Comparison of ENCODE assay signal across 27 cellular contexts in genomic region chr3:3739345-3740060, GRCh38. TPM values are rescaled to one million over a fixed set of nuclear protein-coding genes. Genes with fewer than 3 reads are reported as not detected.
"Had no signal": no experiment of that assay in that cellular context is flagged by ENCODE, and none has a peak within 500 bp of the region (broad histone marks: within the 10 kb centered on the region; RNA-seq: fewer than 3 reads in every experiment).

No MANE protein-coding gene starts in this region.

- H3K79me2 ChIP-seq: hepatocyte had no signal

- H3K9me3 ChIP-seq: body of pancreas, colonic mucosa, gastroesophageal sphincter, left lung, lower lobe of right lung, ovary, prostate gland, stomach, thyroid gland had no signal

- DNase-seq: activated CD4-positive, alpha-beta T cell treated with anti-CD3 and anti-CD28 coated beads for 48 hours; activated CD4-positive, alpha-beta T cell treated with anti-CD3 and anti-CD28 coated beads, Interleukin-2, amount 50 U/mL, for 48 hours; activated CD8-positive, alpha-beta memory T cell treated with anti-CD3 and anti-CD28 coated beads for 24 hours; activated effector memory CD4-positive, alpha-beta T cell treated with Interleukin-2 at 50 U/mL for 16 hours; activated naive CD4-positive, alpha-beta T cell treated with Interleukin-2 at 50 U/mL for 16 hours; body of pancreas; cerebellar nuclear complex; colonic mucosa; effector CD8-positive, alpha-beta T cell; kidney glomerular epithelial cell; left lung; lower lobe of right lung; mesenchymal stem cell; natural killer cell; ovary; stimulated activated CD4-positive, alpha-beta T cell treated with anti-CD3 and anti-CD28 coated beads, Interleukin-15, amount 100 ng/mL, for 24 hours; stimulated activated CD4-positive, alpha-beta T cell treated with anti-CD3 and anti-CD28 coated beads, Interleukin-2, amount 100 ng/mL, for 24 hours; stimulated activated naive B cell treated with anti-CD40 and anti-IgM and Interleukin-4, amounts not matched to agents 10 μg/mL and 1 μg/mL and 100 μg/mL, for 72 hours; stomach; thyroid gland had no signal

- H2AFZ ChIP-seq: hepatocyte had no signal

- H3K4me1 ChIP-seq: body of pancreas, colonic mucosa, gastroesophageal sphincter, left lung, lower lobe of right lung, prostate gland, stomach, thyroid gland had no signal

- H3K36me3 ChIP-seq: cardiac muscle cell, colonic mucosa, gastroesophageal sphincter, left lung, lower lobe of right lung, ovary, prostate gland, stomach, thyroid gland had no signal

- H3K4me2 ChIP-seq: hepatocyte had no signal

- H3K4me3 ChIP-seq: body of pancreas, cardiac muscle cell, colonic mucosa, gastroesophageal sphincter, hepatocyte, left lung, lower lobe of right lung, ovary, prostate gland, stomach, thyroid gland had no signal

- ATAC-seq: activated CD4-positive, CD25-positive, alpha-beta regulatory T cell treated with anti-CD3 and anti-CD28 coated beads, Interleukin-2, amount 50 U/mL, for 24 hours; body of pancreas; gastroesophageal sphincter; left lung; lower lobe of right lung; natural killer cell; stimulated activated naive B cell treated with anti-CD40 and anti-IgM and Interleukin-4, amounts not matched to agents 10 μg/mL and 1 μg/mL and 100 μg/mL, for 72 hours had no signal

- H3K27ac ChIP-seq: body of pancreas, cardiac muscle cell, colonic mucosa, gastroesophageal sphincter, hepatocyte, left lung, lower lobe of right lung, ovary, prostate gland, stomach, thyroid gland, VCaP had no signal

- H3K27me3 ChIP-seq: body of pancreas, colonic mucosa, gastroesophageal sphincter, hepatocyte, left lung, ovary, stomach, thyroid gland had no signal

RNA-seq across cellular contexts. Expression of gene LRRN1, which starts 59.7 kb away (rescaled TPM):
- total RNA-seq: dermis microvascular lymphatic vessel endothelial cell had no signal
